ENCODE assay signal across 8 cellular contexts in genomic region chr16:81315271-81316175, GRCh38. TPM values are rescaled to one million over a fixed set of nuclear protein-coding genes. Genes with fewer than 3 reads are reported as not detected.
DNase-seq lines count a peak whose midpoint lies in the region; ATAC-seq and TF ChIP-seq lines count a peak whose summit lies in the region.

No MANE protein-coding gene starts in this region.

- H3K36me3 ChIP-seq in esophagus muscularis mucosa (no peaks in the 10 kb centered on the region), muscle layer of duodenum (ENCODE audit: control insufficient read depth in 1 of 2, insufficient read depth in 2 of 2, low read length in 2 of 2) (no peaks in the 10 kb centered on the region)

- no peak for TF ChIP-seq CTCF in esophagus muscularis mucosa (IDR thresholded peaks at IDR 0.05)

- peak overlapping the region; percentile 88 to 93 (median 90) for H3K4me3 ChIP-seq in esophagus muscularis mucosa
- H3K4me3 ChIP-seq in muscle layer of duodenum (ENCODE audit: low read depth in 1 of 2, low read length in 2 of 2), result peak overlapping the region; percentile 96 to 99

- TF ChIP-seq EP300 in esophagus muscularis mucosa (IDR thresholded peaks at IDR 0.05), result no peak

- H3K4me1 ChIP-seq in esophagus muscularis mucosa (peaks cover 38 to 73% (median 55%) of the 10 kb centered on the region in 4 donors), muscle layer of duodenum (ENCODE audit: control insufficient read depth in 1 of 2, insufficient read depth in 2 of 2, low read length in 2 of 2) (peaks cover 9 to 29% of the 10 kb centered on the region in 2 donors)

- intact Hi-C loops in esophagus muscularis mucosa (cut with DNase I), result loop anchor here (5.0 kb wide), 1 partner anchor 53 kb away; no protein-coding TSS in a partner anchor

- WGBS in esophagus muscularis mucosa, result under 1% methylated on average over 20 of the region's 88 CpGs

- H3K27me3 ChIP-seq in esophagus muscularis mucosa (no peaks in the 10 kb centered on the region), muscle layer of duodenum (ENCODE audit: low read depth, low read length) (no peaks in the 10 kb centered on the region)

- H3K9me3 ChIP-seq in esophagus muscularis mucosa, result no peaks in the 10 kb centered on the region
- H3K9me3 ChIP-seq in muscle layer of duodenum (ENCODE audit: control insufficient read depth in 1 of 2, low read length in 2 of 2), result no peaks in the 10 kb centered on the region

- TF ChIP-seq POLR2A in esophagus muscularis mucosa (IDR thresholded peaks at IDR 0.05; ENCODE audit: low read depth), result no peak

- DNase-seq in NCI-H460 (ENCODE audit: extremely low read depth, low read depth) (peak; percentile 7), esophagus muscularis mucosa (ENCODE audit: extremely low spot score) (no peak), NCI-H1436 (lab: John Stamatoyannopoulos, UW) (no peak)
- peak; percentile 66 to 70 for DNase-seq in activated T-cell treated with anti-CD3 and anti-CD28 coated beads, Interleukin-2, amount 50 U/mL, for 48 hours
- DNase-seq in stimulated activated naive CD8-positive, alpha-beta T cell treated with anti-CD3 and anti-CD28 coated beads, Interleukin-15, Interleukin-2, amounts not matched to agents 100 U/mL and 50 U/mL, for 24 hours, result peak; percentile 61

- peak overlapping the region; percentile 91 to 96 (median 94) for H3K27ac ChIP-seq in esophagus muscularis mucosa (replicated peaks in 1 of 4)
- peak overlapping the region; percentile 73 for H3K27ac ChIP-seq in muscle layer of duodenum (ENCODE audit: low read length)

- ATAC-seq in GM18499 (IDR thresholded peaks at IDR 0.05; ENCODE audit: insufficient read depth, unreplicated experiment), result peak; percentile 6
- peak; percentile 23 for ATAC-seq in HG02623 (IDR thresholded peaks at IDR 0.05; ENCODE audit: unreplicated experiment)
- peak; percentile 30 for ATAC-seq in stimulated activated naive CD8-positive, alpha-beta T cell treated with anti-CD3 and anti-CD28 coated beads, Interleukin-15, Interleukin-2, amounts not matched to agents 100 U/mL and 50 U/mL, for 24 hours

RNA-seq across cellular contexts. Expression of gene GAN, which starts 0.8 kb away (rescaled TPM):
- 7.0 and 7.5 TPM in 2 replicates for total RNA-seq in NCI-H460 (2014; rRNA removed; shearing (Covaris generic))
- polyA plus RNA-seq in NCI-H460 (2014; cell fraction: nucleus; rRNA removed), result 2.3 and 2.7 TPM in 2 replicates
- total RNA-seq in esophagus muscularis mucosa, result 10 to 100 TPM in 3 of 4 donors, 1 to 10 TPM in 1; 9.6 to 14.8 (median 11.7) TPM

Comparison
In these comparisons a context has a peak if more than half of its experiments do, and no peak if none do; other contexts are left out.
1. DNase-seq: peak in NCI-H460 (single experiment), activated T-cell treated with anti-CD3 and anti-CD28 coated beads, Interleukin-2, amount 50 U/mL, for 48 hours (2 of 2) and stimulated activated naive CD8-positive, alpha-beta T cell treated with anti-CD3 and anti-CD28 coated beads, Interleukin-15, Interleukin-2, amounts not matched to agents 100 U/mL and 50 U/mL, for 24 hours (single experiment); none in esophagus muscularis mucosa (single experiment) and NCI-H1436 (single experiment).
2. Peak in every context shown above with its lines, with median percentiles within 50 percentile points of each other: ATAC-seq.